ENCODE assay signal across 9 cellular contexts in the genomic region with DNA sequence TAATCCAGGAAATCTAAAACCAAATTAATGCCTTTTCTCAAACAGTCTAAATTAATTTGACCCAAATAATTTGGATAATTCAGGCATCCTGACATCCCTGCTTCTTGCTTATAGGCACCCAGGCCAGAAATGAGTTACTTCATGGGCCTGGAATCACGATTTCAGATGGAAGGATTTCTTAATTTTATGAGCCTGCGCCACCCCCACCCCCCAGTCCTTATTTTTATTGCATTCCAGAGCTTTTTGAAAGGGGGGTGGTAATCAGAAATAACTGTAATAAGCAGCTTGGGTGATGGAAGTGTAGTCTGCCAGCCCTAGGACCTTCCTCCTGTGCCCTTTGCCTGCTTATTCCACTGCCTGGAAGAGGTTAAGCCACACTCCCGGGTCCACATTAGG. TPM values are rescaled to one million over a fixed set of nuclear protein-coding genes. Genes with fewer than 3 reads are reported as not detected.
A peak's percentile ranks its signal among the peaks of the same experiment; 100 is the strongest.
DNase-seq lines count a peak whose midpoint lies in the region; ATAC-seq and TF ChIP-seq lines count a peak whose summit lies in the region.
"Had no signal": no experiment of that assay in that cellular context is flagged by ENCODE, and none has a peak within 500 bp of the region (broad histone marks: within the 10 kb centered on the region; RNA-seq: fewer than 3 reads in every experiment).

No MANE protein-coding gene starts in this region.

- DNase-seq in H9, result no peak
- DNase-seq in activated B cell treated with CpG ODN at 0.5 μM for 24 hours, result no peak
- DNase-seq in glutamatergic neuron, result no peak
- DNase-seq in cerebellar nuclear complex (lab: John Stamatoyannopoulos, UW), result no peak
- no peak for DNase-seq in KG1 (lab: John Stamatoyannopoulos, UW)
- no peak for DNase-seq in A172 (ENCODE audit: low spot score)
- DNase-seq: stimulated activated CD4-positive, alpha-beta T cell treated with anti-CD3 and anti-CD28 coated beads, Interleukin-2, amount 100 ng/mL, for 48 hours had no signal

- no peaks in the 10 kb centered on the region for H3K27me3 ChIP-seq in H9 (ENCODE audit: insufficient read depth, low read length)
- no peaks in the 10 kb centered on the region for H3K27me3 ChIP-seq in skeletal muscle tissue (ENCODE audit: control insufficient read depth in 3 of 3, insufficient read depth in 3 of 3, low read length in 3 of 3)

- peaks cover 7% of the 10 kb centered on the region for H3K79me1 ChIP-seq in H9 (ENCODE audit: insufficient read depth, low read depth, low read length, poor library complexity, severe bottlenecking)

- no peak overlapping the region for H3K4ac ChIP-seq in H9 (ENCODE audit: low read depth, low read length)

- peaks cover 22 to 31% of the 10 kb centered on the region in 2 experiments for H3K4me1 Mint-ChIP-seq in H9
- H3K4me1 Mint-ChIP-seq in activated B cell treated with CpG ODN at 0.5 μM for 24 hours, result peaks cover 37% of the 10 kb centered on the region
- H3K4me1 Mint-ChIP-seq in glutamatergic neuron (ENCODE audit: low read depth, unreplicated experiment), result peaks cover 19% of the 10 kb centered on the region

- H3K4me3 Mint-ChIP-seq in H9 (peak overlapping the region; percentile 95 to 96), activated B cell treated with CpG ODN at 0.5 μM for 24 hours (peak overlapping the region; percentile 90), glutamatergic neuron (ENCODE audit: unreplicated experiment) (peak overlapping the region; percentile 95)

- WGBS in H9 (ENCODE audit: extremely low coverage, insufficient read length, low lambda C conversion rate), result no CpG with 5 or more reads among the region's 3 CpGs

- H3K9me3 ChIP-seq in H9 (ENCODE audit: control insufficient read depth, low read depth, low read length), result no peaks in the 10 kb centered on the region
- H3K9me3 ChIP-seq in skeletal muscle tissue (ENCODE audit: control insufficient read depth in 3 of 3, low read length in 3 of 3), result no peaks in the 10 kb centered on the region

- TF ChIP-seq CTCF in H9 (conservative IDR thresholded peaks at IDR 0.05) (no peak), activated B cell treated with CpG ODN at 0.5 μM for 24 hours (IDR thresholded peaks at IDR 0.05) (no peak), glutamatergic neuron (IDR thresholded peaks at IDR 0.05; ENCODE audit: partially characterized antibody, unreplicated experiment) (no peak)

- H3K36me3 Mint-ChIP-seq in H9 (ENCODE audit: insufficient read depth in 1 of 3, low read depth in 3 of 3) (peaks cover 37 to 65% (median 56%) of the 10 kb centered on the region in 3 experiments), activated B cell treated with CpG ODN at 0.5 μM for 24 hours (ENCODE audit: low read depth) (peaks cover 58% of the 10 kb centered on the region), glutamatergic neuron (ENCODE audit: unreplicated experiment) (peaks cover 8% of the 10 kb centered on the region)

- no peak overlapping the region for H2AFZ ChIP-seq in H9 (ENCODE audit: low read length)

- H2BK120ac ChIP-seq in H9 (ENCODE audit: low read depth, low read length, poor library complexity, severe bottlenecking), result no peak overlapping the region

- peaks cover 3% of the 10 kb centered on the region for H4K20me1 ChIP-seq in H9 (ENCODE audit: control insufficient read depth, insufficient read depth, insufficient read length)

- peak overlapping the region; percentile 97 for H3K4me2 ChIP-seq in H9 (ENCODE audit: insufficient read depth, insufficient read length, low read length)

- H3K27me3 Mint-ChIP-seq in H9 (ENCODE audit: low read depth), result no peaks in the 10 kb centered on the region
- no peaks in the 10 kb centered on the region for H3K27me3 Mint-ChIP-seq in activated B cell treated with CpG ODN at 0.5 μM for 24 hours
- H3K27me3 Mint-ChIP-seq in glutamatergic neuron (ENCODE audit: unreplicated experiment), result peaks cover 13% of the 10 kb centered on the region

- no peak overlapping the region for H3K56ac ChIP-seq in H9 (ENCODE audit: insufficient read length, low read depth, low read length)

- H3K9ac ChIP-seq in H9 (ENCODE audit: extremely low read depth, insufficient read length, low read length), result peak overlapping the region; percentile 92
- peak overlapping the region; percentile 92 to 99 (median 99) for H3K9ac ChIP-seq in skeletal muscle tissue (ENCODE audit: low read depth in 1 of 3, low read length in 3 of 3)

- H3K27ac ChIP-seq in H9 (ENCODE audit: insufficient read length, low read depth, low read length) (peak overlapping the region; percentile 72), skeletal muscle tissue (ENCODE audit: low read depth, low read length) (peak overlapping the region; percentile 93)

- H3K14ac ChIP-seq in H9 (ENCODE audit: insufficient read depth, low read length), result peak overlapping the region; percentile 67; the same call in 1 of the 2 replicates

- H3K18ac ChIP-seq in H9 (ENCODE audit: insufficient read length, low read depth, low read length), result no peak overlapping the region

- H3K4me3 ChIP-seq in skeletal muscle tissue (ENCODE audit: low read length in 3 of 3), result peak overlapping the region; percentile 91 to 98 (median 98)

- H3K23me2 ChIP-seq in H9 (ENCODE audit: insufficient read length, low read depth, low read length, poor library complexity, severe bottlenecking), result peaks cover 16% of the 10 kb centered on the region

- H2AK5ac ChIP-seq in H9 (ENCODE audit: insufficient read length, low read length), result no peak overlapping the region

- no peak overlapping the region for H3K23ac ChIP-seq in H9 (ENCODE audit: insufficient read length, low read depth, low read length)

- no peaks in the 10 kb centered on the region; the same call in 1 of the 2 replicates for H3K4me1 ChIP-seq in H9 (ENCODE audit: insufficient read depth, low read length)
- peaks cover 40 to 56% (median 42%) of the 10 kb centered on the region in 3 donors for H3K4me1 ChIP-seq in skeletal muscle tissue (ENCODE audit: control insufficient read depth in 3 of 3, insufficient read depth in 3 of 3, low read length in 3 of 3)

- H4K5ac ChIP-seq in H9 (ENCODE audit: insufficient read length, low read depth, low read length), result no peak overlapping the region

- H2BK5ac ChIP-seq in H9 (ENCODE audit: insufficient read length, low read length), result no peak overlapping the region

- intact Hi-C loops in activated B cell treated with CpG ODN at 0.5 μM for 24 hours (cut with micrococcal nuclease), result no loop called here

- no peak overlapping the region for H2BK15ac ChIP-seq in H9 (ENCODE audit: low read depth, low read length)

- peak overlapping the region; percentile 99 to 100 (median 99) for H3K27ac Mint-ChIP-seq in H9
- no peak overlapping the region for H3K27ac Mint-ChIP-seq in activated B cell treated with CpG ODN at 0.5 μM for 24 hours
- peak overlapping the region; percentile 86 for H3K27ac Mint-ChIP-seq in glutamatergic neuron (ENCODE audit: unreplicated experiment)

- CTCF ChIA-PET in activated B cell treated with CpG ODN at 0.5 μM for 24 hours (lab: Charles Lee), result no interaction called here

- H3T11ph ChIP-seq in H9 (ENCODE audit: low read length), result no peak overlapping the region

- peaks cover 9% of the 10 kb centered on the region; the same call in 1 of the 2 replicates for H3K79me2 ChIP-seq in H9 (ENCODE audit: insufficient read depth, low read length)

- ATAC-seq in activated B cell treated with CpG ODN at 0.5 μM for 24 hours (ENCODE audit: low read depth) (no peak), HG03108 (IDR thresholded peaks at IDR 0.05; ENCODE audit: unreplicated experiment) (no peak)

- H4K91ac ChIP-seq in H9 (ENCODE audit: insufficient read length, low read depth, low read length), result no peak overlapping the region

- no peak overlapping the region for H2BK20ac ChIP-seq in H9 (ENCODE audit: low read depth, low read length, poor library complexity, severe bottlenecking)

- no peak overlapping the region for H4K8ac ChIP-seq in H9 (replicated peaks; ENCODE audit: insufficient read length, low read depth, low read length)

- no peak overlapping the region for H2BK12ac ChIP-seq in H9 (ENCODE audit: insufficient read length, low read depth, low read length)

- no peaks in the 10 kb centered on the region for H3K9me3 Mint-ChIP-seq in H9
- H3K9me3 Mint-ChIP-seq in activated B cell treated with CpG ODN at 0.5 μM for 24 hours, result no peaks in the 10 kb centered on the region
- H3K9me3 Mint-ChIP-seq in glutamatergic neuron (ENCODE audit: unreplicated experiment), result peaks cover 12% of the 10 kb centered on the region

- POLR2A ChIA-PET in activated B cell treated with CpG ODN at 0.5 μM for 24 hours (lab: Charles Lee), result interaction anchor here (0.6 to 1.2 kb wide), 2 partner anchors 10 to 128 kb away, joined by 6 read pairs; a partner anchor contains a TSS

- H3K36me3 ChIP-seq in skeletal muscle tissue (ENCODE audit: control insufficient read depth in 3 of 3, insufficient read depth in 3 of 3, low read length in 3 of 3), result peaks cover 51 to 57% (median 52%) of the 10 kb centered on the region in 3 donors

RNA-seq across cellular contexts. Expression of a gene that starts 1.3 kb away (rescaled TPM):
- 443 and 459 TPM in 2 replicates for total RNA-seq in H9 (2021)
- total RNA-seq in activated B cell treated with CpG ODN at 0.5 μM for 24 hours, result 169 and 177 TPM in 2 replicates
- total RNA-seq in glutamatergic neuron (ENCODE audit: unreplicated experiment), result 315 TPM
- total RNA-seq in skeletal muscle tissue, result 168 TPM
- total RNA-seq in A172 (2014; rRNA removed; shearing (Covaris generic)), result 717 and 879 TPM in 2 replicates

RNA-seq across cellular contexts. Expression of a gene that starts 10.0 kb away (rescaled TPM):
- total RNA-seq in H9 (2021) (56.1 and 58.4 TPM in 2 replicates), activated B cell treated with CpG ODN at 0.5 μM for 24 hours (78.0 and 86.7 TPM in 2 replicates), glutamatergic neuron (ENCODE audit: unreplicated experiment) (87.9 TPM), skeletal muscle tissue (45.9 TPM)
- total RNA-seq in A172 (2014; rRNA removed; shearing (Covaris generic)), result 32.3 and 46.9 TPM in 2 replicates

RNA-seq across cellular contexts. Expression of a gene that starts 20.8 kb away (rescaled TPM):
- total RNA-seq in H9 (2021), result 64.7 and 69.7 TPM in 2 replicates
- 52.1 and 54.2 TPM in 2 replicates for total RNA-seq in activated B cell treated with CpG ODN at 0.5 μM for 24 hours
- 213 TPM for total RNA-seq in glutamatergic neuron (ENCODE audit: unreplicated experiment)
- 23.5 TPM for total RNA-seq in skeletal muscle tissue
- 36.2 and 38.3 TPM in 2 replicates for total RNA-seq in A172 (2014; rRNA removed; shearing (Covaris generic))

RNA-seq across cellular contexts. Expression of a gene that starts 40.8 kb away (rescaled TPM):
- 38.4 and 42.0 TPM in 2 replicates for total RNA-seq in H9 (2021)
- total RNA-seq in activated B cell treated with CpG ODN at 0.5 μM for 24 hours, result 72.0 and 74.2 TPM in 2 replicates
- 41.6 TPM for total RNA-seq in glutamatergic neuron (ENCODE audit: unreplicated experiment)
- 38.1 TPM for total RNA-seq in skeletal muscle tissue
- total RNA-seq in A172 (2014; rRNA removed; shearing (Covaris generic)), result 37.4 and 42.6 TPM in 2 replicates

RNA-seq across cellular contexts. Expression of a gene that starts 53.4 kb away (rescaled TPM):
- total RNA-seq in H9 (2021) (2.7 TPM in 2 replicates), activated B cell treated with CpG ODN at 0.5 μM for 24 hours (0.42 and 0.76 TPM in 2 replicates), glutamatergic neuron (ENCODE audit: unreplicated experiment) (56.5 TPM), skeletal muscle tissue (not detected)
- total RNA-seq in A172 (2014; rRNA removed; shearing (Covaris generic)), result 0.36 and 0.72 TPM in 2 replicates
